14 cellular contexts compared by ENCODE assay signal in genomic region chr20:56453347-56453746, GRCh38. TPM values are rescaled to one million over a fixed set of nuclear protein-coding genes. Genes with fewer than 3 reads are reported as not detected.
DNase-seq lines count a peak whose midpoint lies in the region; ATAC-seq and TF ChIP-seq lines count a peak whose summit lies in the region.
"Had no signal": no experiment of that assay in that cellular context is flagged by ENCODE, and none has a peak within 500 bp of the region (broad histone marks: within the 10 kb centered on the region; RNA-seq: fewer than 3 reads in every experiment).

No MANE protein-coding gene starts in this region.

- H3K36me3 ChIP-seq in gastrocnemius medialis (no peaks in the 10 kb centered on the region), uterus (no peaks in the 10 kb centered on the region)

- TF ChIP-seq CTCF in GM13976 (IDR thresholded peaks at IDR 0.05; ENCODE audit: borderline replicate concordance, control extremely low read depth, extremely low read depth, insufficient read depth, missing control alignments), result no peak
- TF ChIP-seq CTCF in gastrocnemius medialis (IDR thresholded peaks at IDR 0.05 in 4 of 5, conservative IDR thresholded peaks at IDR 0.05 in 1 of 5), result no peak
- TF ChIP-seq CTCF in uterus (IDR thresholded peaks at IDR 0.05), result no peak

- no peaks in the 10 kb centered on the region for H3K4me1 ChIP-seq in gastrocnemius medialis
- no peaks in the 10 kb centered on the region for H3K4me1 ChIP-seq in uterus

- H3K27ac ChIP-seq in gastrocnemius medialis (no peak overlapping the region), uterus (no peak overlapping the region)

- H3K27me3 ChIP-seq in gastrocnemius medialis, result no peaks in the 10 kb centered on the region
- no peaks in the 10 kb centered on the region for H3K27me3 ChIP-seq in uterus

- intact Hi-C loops in gastrocnemius medialis (cut with DNase I; ENCODE audit: low total_unique reads) (no loop called here), Right ventricle myocardium inferior (cut with DNase I) (no loop called here), uterus (cut with DNase I; ENCODE audit: low total_unique reads) (no loop called here)

- TF ChIP-seq POLR2A in gastrocnemius medialis (IDR thresholded peaks at IDR 0.05) (no peak), uterus (IDR thresholded peaks at IDR 0.05) (no peak)

- ATAC-seq in GM19463 (IDR thresholded peaks at IDR 0.05; ENCODE audit: unreplicated experiment) (peak; percentile 55), HG03103 (IDR thresholded peaks at IDR 0.05; ENCODE audit: low read depth, unreplicated experiment) (peak; percentile 71), gastrocnemius medialis (no peak), Right ventricle myocardium inferior (no peak)
- ATAC-seq: activated CD4-positive, CD25-positive, alpha-beta regulatory T cell treated with anti-CD3 and anti-CD28 coated beads, Interleukin-2, amount 50 U/mL, for 24 hours; PC-3 had no signal

- no peaks in the 10 kb centered on the region for H3K9me3 ChIP-seq in gastrocnemius medialis
- H3K9me3 ChIP-seq in uterus, result no peaks in the 10 kb centered on the region

- in situ Hi-C loops in GM13976 (cut with MboI; ENCODE audit: low sequenced_read_pairs, unreplicated experiment), result no loop called here
- in situ Hi-C loops in gastrocnemius medialis (cut with MboI; ENCODE audit: low sequenced_read_pairs in 4 of 4), result no loop called here

- no peak overlapping the region for H3K4me3 ChIP-seq in gastrocnemius medialis
- H3K4me3 ChIP-seq in uterus, result no peak overlapping the region

- DNase-seq in GM13976 (ENCODE audit: low spot score) (peak; percentile 68), RPMI8226 (peak; percentile 8), gastrocnemius medialis (no peak), Right ventricle myocardium inferior (ENCODE audit: missing footprints) (no peak), uterus (no peak), NCI-H2196 treated with DMSO at 0.1 percent for 48 hours (lab: John Stamatoyannopoulos, UW; ENCODE audit: unreplicated experiment) (no peak)
- DNase-seq: DMS 273 treated with DMSO at 0.1 percent for 48 hours, HCEC 1CT, PC-3 had no signal

RNA-seq across cellular contexts. Expression of gene RTF2, which starts 15.1 kb away (rescaled TPM):
- 10 to 100 TPM; 69.1 to 88.8 (median 77.5) TPM for total RNA-seq in gastrocnemius medialis
- total RNA-seq in Right ventricle myocardium inferior, result 87.1 TPM
- total RNA-seq in uterus, result 10 to 100 TPM; 27.4 to 86.6 (median 69.6) TPM

RNA-seq across cellular contexts. Expression of gene CASS4, which starts 41.3 kb away (rescaled TPM):
- total RNA-seq in gastrocnemius medialis, result under 1 TPM in 3 of 4 donors, not detected in 1; 0.36 to 0.86 (median 0.72) TPM
- total RNA-seq in Right ventricle myocardium inferior, result 0.41 TPM
- total RNA-seq in uterus, result 1 to 10 TPM in 2 of 4 donors, under 1 TPM in 2; 0.62 to 9.1 (median 3.7) TPM
- total RNA-seq: endothelial cell of umbilical vein, osteocyte had no signal

Comparison
In these comparisons a context has a peak if more than half of its experiments do, and no peak if none do; other contexts are left out.
1. DNase-seq: peak in GM13976 (single experiment) and RPMI8226 (single experiment); none in gastrocnemius medialis (0 of 2), Right ventricle myocardium inferior (single experiment), uterus (0 of 2) and NCI-H2196 treated with DMSO at 0.1 percent for 48 hours (single experiment).
2. ATAC-seq: peak in GM19463 (single experiment) and HG03103 (single experiment); none in gastrocnemius medialis (0 of 2) and Right ventricle myocardium inferior (single experiment).